In genomic region chr19:51777570-51778460, GRCh38 we compare ENCODE assay signal across 7 cellular contexts.
DNase-seq lines count a peak whose midpoint lies in the region; ATAC-seq and TF ChIP-seq lines count a peak whose summit lies in the region.

No MANE protein-coding gene starts in this region.

- DNase-seq in GM10248 (ENCODE audit: extremely low spot score) (peak; percentile 53), NB4 (ENCODE audit: low read depth) (peak; percentile 90), SKM-1 treated with dmso at 0.1 percent for 144 hours (lab: John Stamatoyannopoulos, UW; ENCODE audit: unreplicated experiment) (peak; percentile 38), astrocyte of the hippocampus (ENCODE audit: low read depth, low spot score) (peak; percentile 88), hippocampal formation (lab: John Stamatoyannopoulos, UW) (peak; percentile 46 to 78), retinal pigment epithelial cell (ENCODE audit: low read depth) (peak; percentile 50)

- ATAC-seq in GM18870 (IDR thresholded peaks at IDR 0.05; ENCODE audit: unreplicated experiment), result no peak

- POLR2A ChIA-PET in GM10248 (lab: Yijun Ruan, JAX), result no interaction called here

- TF ChIP-seq CTCF in GM10248 (IDR thresholded peaks at IDR 0.05; ENCODE audit: control extremely low read depth, extremely low read depth, low read depth, missing control alignments), result peak; percentile 57
- peak; percentile 55 for TF ChIP-seq CTCF in NB4 (IDR thresholded peaks at IDR 0.05; ENCODE audit: low read depth, low read length)
- TF ChIP-seq CTCF in retinal pigment epithelial cell (conservative IDR thresholded peaks at IDR 0.05; ENCODE audit: low read depth, low read length), result peak; percentile 66

- CTCF ChIA-PET in GM10248 (lab: Yijun Ruan, JAX), result interaction anchor here (0.6 to 1.8 kb wide), 23 partner anchors 9 to 460 kb away, joined by 3 to 23 read pairs (median 4); partner anchors contain the start of gene FPR1

- H3K4me3 ChIP-seq in NB4 (ENCODE audit: low read depth, low read length) (no peak overlapping the region), retinal pigment epithelial cell (ENCODE audit: low read length) (no peak overlapping the region)

- no peak for TF ChIP-seq POLR2A in NB4 (IDR thresholded peaks at IDR 0.05; ENCODE audit: extremely low read depth, insufficient read length)

Comparison
In these comparisons a context has a peak if more than half of its experiments do, and no peak if none do; other contexts are left out.
1. DNase-seq: peak in every context shown above with its lines; median percentile 90 in NB4; 88 in astrocyte of the hippocampus; 62 in hippocampal formation; 53 in GM10248; 50 in retinal pigment epithelial cell; 38 in SKM-1 treated with dmso at 0.1 percent for 144 hours.